ENCODE assay signal across 18 cellular contexts in the genomic region with DNA sequence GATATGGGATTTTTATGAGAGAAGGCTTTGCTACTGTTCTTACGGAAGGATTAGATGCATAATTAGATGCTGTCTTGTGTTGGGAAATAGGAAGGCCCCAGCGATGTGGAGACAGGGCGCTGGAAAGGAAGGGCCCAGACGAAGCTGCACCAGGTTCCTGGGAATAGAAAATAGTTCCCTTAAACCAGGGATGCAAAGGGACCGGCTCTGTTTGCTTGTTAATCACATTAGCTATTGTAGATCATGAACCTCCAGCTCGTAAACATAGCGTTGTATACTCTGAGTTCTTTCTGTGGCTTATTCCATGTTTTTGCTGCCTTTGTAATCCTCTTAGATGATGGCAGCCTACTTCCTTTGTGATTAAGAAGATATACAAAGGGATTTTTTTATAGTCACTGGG.
DNase-seq lines count a peak whose midpoint lies in the region; ATAC-seq and TF ChIP-seq lines count a peak whose summit lies in the region.
"Had no signal": no experiment of that assay in that cellular context is flagged by ENCODE, and none has a peak within 500 bp of the region (broad histone marks: within the 10 kb centered on the region; RNA-seq: fewer than 3 reads in every experiment).

No MANE protein-coding gene starts in this region.

- H3K4me3 ChIP-seq in neural progenitor cell (no peak overlapping the region), smooth muscle cell (no peak overlapping the region)
- H3K4me3 ChIP-seq: BLaER1 treated with 17β-estradiol and CSF1 and Interleukin-3, amounts not matched to agents 10 nM and 100 nM; K562 had no signal

- no peak overlapping the region for H3K4me3 Mint-ChIP-seq in neural progenitor cell
- H3K4me3 Mint-ChIP-seq: B cell; CD8-positive, alpha-beta T cell had no signal

- ATAC-seq in GM19324 (IDR thresholded peaks at IDR 0.05; ENCODE audit: low FRiP score, unreplicated experiment) = no peak
- ATAC-seq: CD8-positive, alpha-beta T cell; K562 had no signal

- peaks cover 7% of the 10 kb centered on the region for H3K27me3 Mint-ChIP-seq in neural progenitor cell (ENCODE audit: insufficient read depth, low read depth)
- H3K27me3 Mint-ChIP-seq: B cell had no signal

- no peaks in the 10 kb centered on the region for H4K20me1 ChIP-seq in neural progenitor cell (ENCODE audit: low read depth)
- no peaks in the 10 kb centered on the region for H4K20me1 ChIP-seq in smooth muscle cell (ENCODE audit: low read depth)
- H4K20me1 ChIP-seq: BLaER1 treated with 17β-estradiol and CSF1 and Interleukin-3, amounts not matched to agents 10 nM and 100 nM had no signal

- H3K36me3 ChIP-seq in neural progenitor cell (no peaks in the 10 kb centered on the region), smooth muscle cell (ENCODE audit: low read depth) (no peaks in the 10 kb centered on the region)
- H3K36me3 ChIP-seq: BLaER1 treated with 17β-estradiol and CSF1 and Interleukin-3, amounts not matched to agents 10 nM and 100 nM had no signal

- no peaks in the 10 kb centered on the region for H3K27me3 ChIP-seq in neural progenitor cell
- H3K27me3 ChIP-seq in smooth muscle cell (ENCODE audit: low read depth) = no peaks in the 10 kb centered on the region
- H3K27me3 ChIP-seq: BLaER1 treated with 17β-estradiol and CSF1 and Interleukin-3, amounts not matched to agents 10 nM and 100 nM had no signal

- H3K4me1 Mint-ChIP-seq in neural progenitor cell = peaks cover 16% of the 10 kb centered on the region
- H3K4me1 Mint-ChIP-seq: B cell had no signal

- no peaks in the 10 kb centered on the region for H3K4me1 ChIP-seq in neural progenitor cell
- H3K4me1 ChIP-seq in smooth muscle cell (ENCODE audit: low read depth) = no peaks in the 10 kb centered on the region

- H3K27ac Mint-ChIP-seq in neural progenitor cell = no peak overlapping the region
- H3K27ac Mint-ChIP-seq: B cell; CD8-positive, alpha-beta T cell had no signal

- H3F3A ChIP-seq in neural progenitor cell (ENCODE audit: low read depth) (peaks cover 7% of the 10 kb centered on the region), smooth muscle cell (ENCODE audit: low read depth) (no peaks in the 10 kb centered on the region)

- TF ChIP-seq CTCF in neural progenitor cell (IDR thresholded peaks at IDR 0.05) = no peak
- no peak for TF ChIP-seq CTCF in smooth muscle cell (IDR thresholded peaks at IDR 0.05; ENCODE audit: borderline replicate concordance, insufficient read depth, poor library complexity, severe bottlenecking)

- H3K36me3 Mint-ChIP-seq in neural progenitor cell = no peaks in the 10 kb centered on the region
- H3K36me3 Mint-ChIP-seq: CD8-positive, alpha-beta T cell had no signal

- 71% methylated on average over 7 of the region's 7 CpGs for WGBS in smooth muscle cell (ENCODE audit: low lambda C conversion rate)

- no peaks in the 10 kb centered on the region for H3K9me3 Mint-ChIP-seq in neural progenitor cell
- H3K9me3 Mint-ChIP-seq: CD8-positive, alpha-beta T cell had no signal

- no peaks in the 10 kb centered on the region for H3K9me3 ChIP-seq in neural progenitor cell (ENCODE audit: low read depth)
- no peaks in the 10 kb centered on the region for H3K9me3 ChIP-seq in smooth muscle cell (replicated peaks; ENCODE audit: low read depth)
- H3K9me3 ChIP-seq: BLaER1 treated with 17β-estradiol and CSF1 and Interleukin-3, amounts not matched to agents 10 nM and 100 nM had no signal

- no peak overlapping the region for H3K9ac ChIP-seq in neural progenitor cell
- no peak overlapping the region for H3K9ac ChIP-seq in smooth muscle cell (ENCODE audit: low read depth)
- H3K9ac ChIP-seq: BLaER1 treated with 17β-estradiol and CSF1 and Interleukin-3, amounts not matched to agents 10 nM and 100 nM had no signal

- H3K79me2 ChIP-seq in neural progenitor cell (ENCODE audit: low read depth) = no peaks in the 10 kb centered on the region
- H3K79me2 ChIP-seq in smooth muscle cell (ENCODE audit: low read depth) = no peaks in the 10 kb centered on the region

- DNase-seq in D341Med (ENCODE audit: low spot score) (peak; percentile 75), M059J (ENCODE audit: low read depth) (peak; percentile 9), SK-N-DZ (ENCODE audit: low spot score) (peak; percentile 8), neural progenitor cell (ENCODE audit: low spot score) (no peak), NCI-H2171 treated with DMSO at 0.1 percent for 48 hours (lab: John Stamatoyannopoulos, UW) (no peak), smooth muscle cell (lab: John Stamatoyannopoulos, UW; ENCODE audit: unreplicated experiment) (no peak)
- DNase-seq: 8988T; Calu3; CD8-positive, alpha-beta T cell; DMS153; DMS79; GDM1; GOT3; IMR-90 had no signal

- no peak overlapping the region for H2AFZ ChIP-seq in neural progenitor cell (replicated peaks)
- no peak overlapping the region for H2AFZ ChIP-seq in smooth muscle cell (ENCODE audit: low read depth)

- H3K4me2 ChIP-seq in neural progenitor cell = no peak overlapping the region
- H3K4me2 ChIP-seq in smooth muscle cell = no peak overlapping the region
- H3K4me2 ChIP-seq: BLaER1 treated with 17β-estradiol and CSF1 and Interleukin-3, amounts not matched to agents 10 nM and 100 nM had no signal

- peak overlapping the region; percentile 46 for H3K27ac ChIP-seq in neural progenitor cell
- no peak overlapping the region for H3K27ac ChIP-seq in smooth muscle cell (ENCODE audit: low read depth)
- H3K27ac ChIP-seq: BLaER1 treated with 17β-estradiol and CSF1 and Interleukin-3, amounts not matched to agents 10 nM and 100 nM had no signal

Comparison
In these comparisons a context has a peak if more than half of its experiments do, and no peak if none do; other contexts are left out.
1. DNase-seq: peak in D341Med (single experiment), M059J (single experiment) and SK-N-DZ (single experiment); none in neural progenitor cell (single experiment), NCI-H2171 treated with DMSO at 0.1 percent for 48 hours (single experiment) and smooth muscle cell (single experiment).